8 cellular contexts compared by ENCODE assay signal in the genomic region with DNA sequence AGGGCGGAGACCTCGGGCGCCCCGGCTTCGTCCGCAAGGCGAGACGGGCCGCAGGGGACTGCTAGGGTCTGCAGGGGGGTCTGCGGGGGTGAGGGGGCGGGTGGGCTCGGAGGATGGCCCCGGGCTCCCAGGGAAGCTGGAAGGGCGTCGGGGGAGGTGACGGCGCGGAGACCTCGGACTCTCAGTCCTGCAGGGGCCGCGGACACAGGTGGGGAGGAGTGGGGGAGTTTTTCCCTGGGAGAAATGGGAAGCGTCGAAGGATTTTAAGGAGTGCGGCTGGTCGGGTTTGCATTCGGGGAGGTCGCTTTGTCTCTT. TPM values are rescaled to one million over a fixed set of nuclear protein-coding genes. Genes with fewer than 3 reads are reported as not detected.
DNase-seq lines count a peak whose midpoint lies in the region; ATAC-seq and TF ChIP-seq lines count a peak whose summit lies in the region.

No MANE protein-coding gene starts in this region.

- H3K9ac ChIP-seq in KMS-11, result no peak overlapping the region

- no peaks in the 10 kb centered on the region for H3K79me2 ChIP-seq in KMS-11 (ENCODE audit: insufficient read depth, low read depth)

- H3K4me1 ChIP-seq in KMS-11 (ENCODE audit: low read depth, poor library complexity, severe bottlenecking), result peaks cover 11% of the 10 kb centered on the region
- peaks cover 6% of the 10 kb centered on the region for H3K4me1 ChIP-seq in ectodermal cell (ENCODE audit: control insufficient read depth, insufficient read depth, low read length)

- H3K9me3 ChIP-seq in ectodermal cell (ENCODE audit: control insufficient read depth, low read length), result no peaks in the 10 kb centered on the region

- no peaks in the 10 kb centered on the region for H4K20me1 ChIP-seq in KMS-11 (ENCODE audit: insufficient read depth)

- H3K4me1 Mint-ChIP-seq in nephron progenitor cell, result peaks cover 28% of the 10 kb centered on the region

- H3K36me3 ChIP-seq in KMS-11 (ENCODE audit: insufficient read depth) (no peaks in the 10 kb centered on the region), ectodermal cell (ENCODE audit: control insufficient read depth, insufficient read depth, low read length) (no peaks in the 10 kb centered on the region)

- no peak overlapping the region for H3K27ac ChIP-seq in KMS-11
- H3K27ac ChIP-seq in ectodermal cell (ENCODE audit: insufficient read depth, low read depth, low read length, poor library complexity, severe bottlenecking), result no peak overlapping the region

- H3K36me3 Mint-ChIP-seq in nephron progenitor cell (ENCODE audit: low read depth), result peaks cover 8% of the 10 kb centered on the region

- ATAC-seq in HG02642 (IDR thresholded peaks at IDR 0.05; ENCODE audit: poor library complexity, unreplicated experiment), result no peak

- peak overlapping the region; percentile 85 for H3K4me3 Mint-ChIP-seq in nephron progenitor cell

- H3K4me2 ChIP-seq in KMS-11, result peak overlapping the region; percentile 60; the same call in 1 of the 2 replicates

- no peak for DNase-seq in AG10803 (ENCODE audit: low read depth)
- DNase-seq in nephron progenitor cell, result no peak
- no peak for DNase-seq in activated gamma-delta T cell treated with Interleukin-2 at 50 U/mL for 16 hours
- DNase-seq in iPS-NIHi7 (ENCODE audit: extremely low spot score), result no peak
- no peak for DNase-seq in NCI-H2171 (lab: John Stamatoyannopoulos, UW)

- peaks cover 36% of the 10 kb centered on the region for H3K27me3 Mint-ChIP-seq in nephron progenitor cell (ENCODE audit: low read depth, poor library complexity)

- peaks cover 15% of the 10 kb centered on the region for H3K9me3 Mint-ChIP-seq in nephron progenitor cell

- H2AFZ ChIP-seq in KMS-11 (ENCODE audit: low read depth), result peak overlapping the region; percentile 57; the same call in 1 of the 2 replicates

- H3K27me3 ChIP-seq in KMS-11 (ENCODE audit: insufficient read depth, low read depth), result no peaks in the 10 kb centered on the region; the same call in 1 of the 2 replicates
- H3K27me3 ChIP-seq in ectodermal cell (ENCODE audit: control insufficient read depth, insufficient read depth, low read length, poor library complexity, severe bottlenecking), result peaks cover 35% of the 10 kb centered on the region

- peak overlapping the region; percentile 64 for H3K4me3 ChIP-seq in AG10803 (ENCODE audit: low read length)
- no peak overlapping the region for H3K4me3 ChIP-seq in KMS-11 (IDR thresholded peaks at IDR 0.05; ENCODE audit: insufficient read depth, low read depth, low read length)
- peak overlapping the region; percentile 57 for H3K4me3 ChIP-seq in ectodermal cell (ENCODE audit: insufficient read depth, low read depth, low read length)

- 1 to 2% methylated on average over 27 of the region's 27 CpGs for WGBS in ectodermal cell, 2 experiments

- H3K27ac Mint-ChIP-seq in nephron progenitor cell, result no peak overlapping the region

- TF ChIP-seq CTCF in AG10803 (conservative IDR thresholded peaks at IDR 0.05; ENCODE audit: low read length), result no peak
- TF ChIP-seq CTCF in KMS-11 (conservative IDR thresholded peaks at IDR 0.05; ENCODE audit: low read depth, low read length), result no peak
- no peak for TF ChIP-seq CTCF in nephron progenitor cell (IDR thresholded peaks at IDR 0.05)

RNA-seq across cellular contexts. Expression of gene ZBTB42, which starts 25.9 kb away (rescaled TPM):
- 0.87 TPM for polyA plus RNA-seq in ectodermal cell (2013, experiment 1 of 4)
- 1.2 TPM for polyA plus RNA-seq in ectodermal cell (2013, experiment 2 of 4)
- polyA plus RNA-seq in ectodermal cell (2013, experiment 3 of 4), result 1.2 TPM
- polyA plus RNA-seq in ectodermal cell (2013, experiment 4 of 4), result 0.93 TPM

RNA-seq across cellular contexts. Expression of gene AKT1, which starts 31.3 kb away (rescaled TPM):
- polyA plus RNA-seq in ectodermal cell (2013, experiment 1 of 4), result 85.5 TPM
- polyA plus RNA-seq in ectodermal cell (2013, experiment 2 of 4), result 81.3 TPM
- polyA plus RNA-seq in ectodermal cell (2013, experiment 3 of 4), result 59.4 TPM
- polyA plus RNA-seq in ectodermal cell (2013, experiment 4 of 4), result 66.3 TPM

RNA-seq across cellular contexts. Expression of gene CEP170B, which starts 38.3 kb away (rescaled TPM):
- polyA plus RNA-seq in ectodermal cell (2013, experiment 1 of 4), result 15.3 TPM
- polyA plus RNA-seq in ectodermal cell (2013, experiment 2 of 4), result 13.7 TPM
- polyA plus RNA-seq in ectodermal cell (2013, experiment 3 of 4), result 9.5 TPM
- polyA plus RNA-seq in ectodermal cell (2013, experiment 4 of 4), result 11.7 TPM
